28 cellular contexts compared by ENCODE assay signal in genomic region chr3:11648735-11649134, GRCh38.
"Had no signal": no experiment of that assay in that cellular context is flagged by ENCODE, and none has a peak within 500 bp of the region (broad histone marks: within the 10 kb centered on the region; RNA-seq: fewer than 3 reads in every experiment).

No MANE protein-coding gene starts in this region.

- H3K9ac ChIP-seq: neural progenitor cell, parathyroid adenoma had no signal

- DNase-seq: occipital lobe; ovary; posterior cingulate gyrus; psoas muscle; right cardiac atrium; right lobe of liver; sigmoid colon; small intestine; stimulated activated CD4-positive, alpha-beta T cell treated with anti-CD3 and anti-CD28 coated beads, Interleukin-15, amount 100 ng/mL, for 24 hours; stimulated activated CD4-positive, alpha-beta T cell treated with anti-CD3 and anti-CD28 coated beads, Interleukin-2, amount 100 ng/mL, for 24 hours; stimulated activated CD4-positive, alpha-beta T cell treated with anti-CD3 and anti-CD28 coated beads, Interleukin-2, amount 100 ng/mL, for 48 hours; stimulated activated CD4-positive, alpha-beta T cell treated with anti-CD3 and anti-CD28 coated beads, Interleukin-4, amount 100 ng/mL, for 24 hours; stimulated activated naive B cell treated with anti-CD40 and anti-IgM and Interleukin-4, amounts not matched to agents 10 μg/mL and 1 μg/mL and 100 μg/mL, for 72 hours; stimulated activated naive CD4-positive, alpha-beta T cell treated with Interleukin-2 at 50 U/mL for 16 hours; stomach; thyroid gland; trophoblast cell; upper lobe of left lung had no signal

- H3K9me3 ChIP-seq: ovary, psoas muscle, right lobe of liver, sigmoid colon, stomach, thoracic aorta, thyroid gland, tibial nerve, upper lobe of left lung, vagina had no signal

- H3K27ac ChIP-seq: neural progenitor cell, ovary, parathyroid adenoma, psoas muscle, right lobe of liver, sigmoid colon, stomach, thoracic aorta, thyroid gland, tibial nerve, upper lobe of left lung, vagina had no signal

- H3K4me1 ChIP-seq: parathyroid adenoma, right lobe of liver had no signal

- H3K4me2 ChIP-seq: neural progenitor cell had no signal

- H3K36me3 Mint-ChIP-seq: neural progenitor cell; stimulated activated naive B cell treated with anti-CD40 and anti-IgM and Interleukin-4, amounts not matched to agents 10 μg/mL and 1 μg/mL and 100 μg/mL, for 72 hours had no signal

- H3K27me3 Mint-ChIP-seq: progenitor cell of endocrine pancreas; stimulated activated naive B cell treated with anti-CD40 and anti-IgM and Interleukin-4, amounts not matched to agents 10 μg/mL and 1 μg/mL and 100 μg/mL, for 72 hours; stimulated activated naive CD8-positive, alpha-beta T cell treated with anti-CD3 and anti-CD28 coated beads, Interleukin-15, Interleukin-2, amounts not matched to agents 100 ng/mL and 50 ng/mL, for 24 hours had no signal

- H3K9me3 Mint-ChIP-seq: nephron; neural progenitor cell; stimulated activated effector memory CD8-positive, alpha-beta T cell treated with anti-CD3 and anti-CD28 coated beads, Interleukin-12 subunit alpha, Interleukin-12 subunit beta, amount 100 ng/mL, for 72 hours; stimulated activated naive B cell treated with anti-CD40 and anti-IgM and Interleukin-4, amounts not matched to agents 10 μg/mL and 1 μg/mL and 100 μg/mL, for 72 hours; stimulated activated naive CD8-positive, alpha-beta T cell treated with anti-CD3 and anti-CD28 coated beads, Interleukin-15, Interleukin-2, amounts not matched to agents 100 ng/mL and 50 ng/mL, for 24 hours had no signal

- H3K4me3 ChIP-seq: neural progenitor cell, ovary, psoas muscle, right lobe of liver, sigmoid colon, stomach, thoracic aorta, thyroid gland, tibial nerve, upper lobe of left lung, vagina had no signal

- H3K27me3 ChIP-seq: neural progenitor cell, ovary, right lobe of liver, sigmoid colon, stomach, thyroid gland, tibial nerve, upper lobe of left lung, vagina had no signal

- H3K4me3 Mint-ChIP-seq: nephron; neural progenitor cell; stimulated activated effector memory CD8-positive, alpha-beta T cell treated with anti-CD3 and anti-CD28 coated beads, Interleukin-12 subunit alpha, Interleukin-12 subunit beta, amount 100 ng/mL, for 72 hours; stimulated activated naive B cell treated with anti-CD40 and anti-IgM and Interleukin-4, amounts not matched to agents 10 μg/mL and 1 μg/mL and 100 μg/mL, for 72 hours; stimulated activated naive CD8-positive, alpha-beta T cell treated with anti-CD3 and anti-CD28 coated beads, Interleukin-15, Interleukin-2, amounts not matched to agents 100 ng/mL and 50 ng/mL, for 24 hours had no signal

- H3K36me3 ChIP-seq: neural progenitor cell, ovary, right lobe of liver, sigmoid colon, stomach, thoracic aorta, thyroid gland, tibial nerve, upper lobe of left lung, vagina had no signal

- FAIRE-seq: small intestine, urothelium cell line had no signal

- ATAC-seq: psoas muscle; right cardiac atrium; right lobe of liver; stimulated activated effector memory CD8-positive, alpha-beta T cell treated with anti-CD3 and anti-CD28 coated beads, Interleukin-12 subunit alpha, Interleukin-12 subunit beta, amount 100 ng/mL, for 72 hours; stimulated activated naive B cell treated with anti-CD40 and anti-IgM and Interleukin-4, amounts not matched to agents 10 μg/mL and 1 μg/mL and 100 μg/mL, for 72 hours had no signal

- H2AFZ ChIP-seq: neural progenitor cell, parathyroid adenoma had no signal

- H3K27ac Mint-ChIP-seq: neural progenitor cell; progenitor cell of endocrine pancreas; stimulated activated effector memory CD8-positive, alpha-beta T cell treated with anti-CD3 and anti-CD28 coated beads, Interleukin-12 subunit alpha, Interleukin-12 subunit beta, amount 100 ng/mL, for 72 hours; stimulated activated naive B cell treated with anti-CD40 and anti-IgM and Interleukin-4, amounts not matched to agents 10 μg/mL and 1 μg/mL and 100 μg/mL, for 72 hours; stimulated activated naive CD8-positive, alpha-beta T cell treated with anti-CD3 and anti-CD28 coated beads, Interleukin-15, Interleukin-2, amounts not matched to agents 100 ng/mL and 50 ng/mL, for 24 hours had no signal
